ENCODE assay signal across 10 cellular contexts in genomic region chr3:53753518-53754183, GRCh38.
A peak's percentile ranks its signal among the peaks of the same experiment; 100 is the strongest.
DNase-seq lines count a peak whose midpoint lies in the region; ATAC-seq, FAIRE-seq and TF ChIP-seq lines count a peak whose summit lies in the region.
"Had no signal": no experiment of that assay in that cellular context is flagged by ENCODE, and none has a peak within 500 bp of the region (broad histone marks: within the 10 kb centered on the region; RNA-seq: fewer than 3 reads in every experiment).

No MANE protein-coding gene starts in this region.

- CTCF ChIA-PET in CD4-positive, alpha-beta memory T cell (lab: Charles Lee; ENCODE audit: partially characterized antibody) = no interaction called here

- intact Hi-C loops in CD4-positive, alpha-beta memory T cell (cut with micrococcal nuclease) = no loop called here
- intact Hi-C loops in heart left ventricle (cut with DNase I) = no loop called here

- WGBS in heart left ventricle, 4 donors = 82 to 93% (median 89%) methylated on average over 6 to 9 of the region's 9 CpGs

- POLR2A ChIA-PET in CD4-positive, alpha-beta memory T cell (lab: Charles Lee; ENCODE audit: partially characterized antibody) = no interaction called here

- H2AFZ ChIP-seq in astrocyte (ENCODE audit: low read depth, low read length) = no peak overlapping the region

- H3K27me3 Mint-ChIP-seq in CD4-positive, alpha-beta memory T cell = no peaks in the 10 kb centered on the region
- peaks cover 46% of the 10 kb centered on the region for H3K27me3 Mint-ChIP-seq in astrocyte (ENCODE audit: low read depth, unreplicated experiment)

- peak overlapping the region in 4 of 7 donors; percentile 3 to 69 (median 38) for H3K27ac Mint-ChIP-seq in CD4-positive, alpha-beta memory T cell
- H3K27ac Mint-ChIP-seq in astrocyte (ENCODE audit: unreplicated experiment) = no peak overlapping the region

- H3K36me3 ChIP-seq in CD4-positive, alpha-beta memory T cell (ENCODE audit: insufficient read depth, low read length) = no peaks in the 10 kb centered on the region
- H3K36me3 ChIP-seq in astrocyte (ENCODE audit: insufficient read depth, low read length) = no peaks in the 10 kb centered on the region
- H3K36me3 ChIP-seq in heart left ventricle = no peaks in the 10 kb centered on the region
- H3K36me3 ChIP-seq: stomach had no signal

- TF ChIP-seq POLR2A in heart left ventricle (IDR thresholded peaks at IDR 0.05) = no peak

- no peaks in the 10 kb centered on the region for H3K36me3 Mint-ChIP-seq in CD4-positive, alpha-beta memory T cell
- no peaks in the 10 kb centered on the region for H3K36me3 Mint-ChIP-seq in astrocyte (ENCODE audit: low read depth, unreplicated experiment)

- H3K4me3 Mint-ChIP-seq in CD4-positive, alpha-beta memory T cell = peak overlapping the region in 4 of 8 donors; percentile 46 to 63 (median 51)
- no peak overlapping the region for H3K4me3 Mint-ChIP-seq in astrocyte (ENCODE audit: unreplicated experiment)

- ATAC-seq in HG02938 (IDR thresholded peaks at IDR 0.05; ENCODE audit: unreplicated experiment) = peak; percentile 27
- no peak for ATAC-seq in heart left ventricle

- no peak overlapping the region for H3K9ac ChIP-seq in astrocyte (ENCODE audit: low read length)

- H4K20me1 ChIP-seq in astrocyte (ENCODE audit: insufficient read depth, low read length) = no peaks in the 10 kb centered on the region

- H3K4me1 Mint-ChIP-seq in CD4-positive, alpha-beta memory T cell = peaks cover 8 to 25% (median 19%) of the 10 kb centered on the region in 4 donors
- H3K4me1 Mint-ChIP-seq in astrocyte (ENCODE audit: low read depth, unreplicated experiment) = no peaks in the 10 kb centered on the region

- peaks cover 18% of the 10 kb centered on the region for H3K4me1 ChIP-seq in CD4-positive, alpha-beta memory T cell (ENCODE audit: insufficient read depth, low read length)
- no peaks in the 10 kb centered on the region for H3K4me1 ChIP-seq in astrocyte (ENCODE audit: insufficient read depth, low read length)
- H3K4me1 ChIP-seq in heart left ventricle = peaks cover 0 to 37% (median 0%) of the 10 kb centered on the region in 12 donors
- H3K4me1 ChIP-seq: stomach had no signal

- no peak overlapping the region for H3K4me3 ChIP-seq in CD4-positive, alpha-beta memory T cell (ENCODE audit: low read length in 2 of 2)
- H3K4me3 ChIP-seq in GM12865 (ENCODE audit: low read depth, low read length) (no peak overlapping the region), astrocyte (ENCODE audit: insufficient read depth, low read depth, low read length) (no peak overlapping the region), heart left ventricle (no peak overlapping the region)
- H3K4me3 ChIP-seq: stomach had no signal

- H3K9me3 ChIP-seq in CD4-positive, alpha-beta memory T cell (ENCODE audit: control insufficient read depth in 1 of 2, low read length in 2 of 2) = no peaks in the 10 kb centered on the region
- no peaks in the 10 kb centered on the region for H3K9me3 ChIP-seq in astrocyte (ENCODE audit: insufficient read depth, low read depth, low read length)
- no peaks in the 10 kb centered on the region for H3K9me3 ChIP-seq in heart left ventricle
- H3K9me3 ChIP-seq: stomach had no signal

- DNase-seq in CD4-positive, alpha-beta memory T cell = peak in 4 of 5 donors; percentile 11 to 39 (median 26)
- DNase-seq in GM12865 (ENCODE audit: low read depth) (peak; percentile 68), astrocyte (ENCODE audit: low read depth) (no peak), activated gamma-delta T cell treated with Interleukin-2 at 50 U/mL for 16 hours (no peak), SW 1271 (lab: John Stamatoyannopoulos, UW) (no peak), hepatic stellate cell (ENCODE audit: low spot score) (no peak), heart left ventricle (no peak)
- DNase-seq: SHP77, stomach had no signal

- FAIRE-seq in astrocyte (lab: Jason Lieb, UNC) = peak; percentile 29

- H3K79me2 ChIP-seq in astrocyte (ENCODE audit: insufficient read depth, low read length) = no peaks in the 10 kb centered on the region

- H3K9me3 Mint-ChIP-seq in CD4-positive, alpha-beta memory T cell = peaks cover 0 to 2% (median 0%) of the 10 kb centered on the region in 8 donors
- no peaks in the 10 kb centered on the region for H3K9me3 Mint-ChIP-seq in astrocyte (ENCODE audit: unreplicated experiment)

- TF ChIP-seq CTCF in GM12865 (IDR thresholded peaks at IDR 0.05; ENCODE audit: insufficient read depth, low read depth, low read length, missing control alignments) (no peak), astrocyte (IDR thresholded peaks at IDR 0.05; ENCODE audit: insufficient read depth, low read depth, low read length) (no peak), heart left ventricle (IDR thresholded peaks at IDR 0.05) (no peak)

- H3K27me3 ChIP-seq in CD4-positive, alpha-beta memory T cell (ENCODE audit: insufficient read depth, low read length) = no peaks in the 10 kb centered on the region
- no peaks in the 10 kb centered on the region for H3K27me3 ChIP-seq in astrocyte (ENCODE audit: insufficient read depth, low read length)
- peaks cover 0 to 3% (median 0%) of the 10 kb centered on the region in 9 donors for H3K27me3 ChIP-seq in heart left ventricle
- H3K27me3 ChIP-seq: stomach had no signal

- H3K4me2 ChIP-seq in astrocyte (ENCODE audit: low read length) = no peak overlapping the region

- no peak overlapping the region for H3K27ac ChIP-seq in CD4-positive, alpha-beta memory T cell (ENCODE audit: low read depth, low read length)
- H3K27ac ChIP-seq in astrocyte (ENCODE audit: low read depth, low read length) (no peak overlapping the region), heart left ventricle (peak overlapping the region in 1 of 12 donors; percentile 77)
- H3K27ac ChIP-seq: stomach had no signal

Comparison
In these comparisons a context has a peak if more than half of its experiments do, and no peak if none do; other contexts are left out.
1. DNase-seq: peak in CD4-positive, alpha-beta memory T cell (4 of 5) and GM12865 (single experiment); none in astrocyte (single experiment), activated gamma-delta T cell treated with Interleukin-2 at 50 U/mL for 16 hours (single experiment), SW 1271 (0 of 2), hepatic stellate cell (single experiment) and heart left ventricle (0 of 5).